In genomic region chr13:26456578-26457119, GRCh38 we compare ENCODE assay signal across 1 cellular context.
TF ChIP-seq lines count a peak whose summit lies in the region.

No MANE protein-coding gene starts in this region.

TF ChIP-seq in HEK293, 187 proteins besides CTCF, POLR2A, EP300 and RAD21 (continued from another document):
- TF ChIP-seq REST (tag by site-specific recombination; IDR thresholded peaks at IDR 0.05) = peak; percentile 67; the same call in 1 of the 2 replicates
TF ChIP-seq in HEK293: peak in this region for 1.
